In the genomic region with DNA sequence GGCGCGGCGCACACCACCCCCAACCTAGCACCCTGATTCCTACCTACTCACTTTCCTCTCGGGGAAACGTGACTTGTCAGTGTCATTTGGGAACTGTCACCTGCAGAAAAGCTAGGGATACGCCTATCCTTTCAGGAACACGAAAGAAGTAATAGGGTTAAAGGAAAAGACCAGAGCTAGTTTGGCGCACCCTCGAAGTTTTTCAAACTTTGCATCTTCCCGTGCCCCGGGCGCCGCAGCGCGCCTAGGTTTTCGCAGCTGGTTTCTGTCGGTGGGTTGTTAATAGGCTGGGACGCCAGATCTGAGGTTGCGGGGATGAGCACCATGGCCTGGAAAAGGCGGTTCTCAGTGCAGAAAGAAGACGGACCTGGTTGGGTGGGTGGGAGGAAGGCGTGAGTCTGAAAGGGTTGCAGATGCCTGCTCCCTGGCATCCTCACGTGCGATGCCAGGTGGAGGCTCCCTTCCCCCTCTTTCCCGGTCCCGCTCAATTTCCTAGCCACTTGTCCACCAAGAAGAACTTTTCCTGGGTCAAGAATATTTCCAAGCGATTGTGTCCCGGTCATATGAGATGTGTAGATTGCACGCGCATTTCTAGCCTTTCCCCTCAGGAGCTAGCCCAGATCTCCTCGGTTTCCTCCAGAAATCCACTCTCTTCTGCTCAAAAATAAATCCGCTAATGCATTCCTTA, we compare ENCODE assay signal across 12 cellular contexts. TPM values are rescaled to one million over a fixed set of nuclear protein-coding genes. Genes with fewer than 3 reads are reported as not detected.
A peak's percentile ranks its signal among the peaks of the same experiment; 100 is the strongest.
DNase-seq lines count a peak whose midpoint lies in the region; ATAC-seq, FAIRE-seq and TF ChIP-seq lines count a peak whose summit lies in the region.
"Had no signal": no experiment of that assay in that cellular context is flagged by ENCODE, and none has a peak within 500 bp of the region (broad histone marks: within the 10 kb centered on the region; RNA-seq: fewer than 3 reads in every experiment).

No MANE protein-coding gene starts in this region.

- no peak overlapping the region for H2AFZ ChIP-seq in mammary epithelial cell (ENCODE audit: low read depth, low read length)
- H2AFZ ChIP-seq in neural cell (ENCODE audit: low read depth, low read length) = no peak overlapping the region

- H3K9ac ChIP-seq in mammary epithelial cell (ENCODE audit: insufficient read depth, low read length) = no peak overlapping the region
- no peak overlapping the region for H3K9ac ChIP-seq in neural cell (ENCODE audit: low read length)
- H3K9ac ChIP-seq: KMS-11 had no signal

- in situ Hi-C loops in mammary epithelial cell (cut with MboI; ENCODE audit: low sequenced_read_pairs in 2 of 2) = no loop called here

- no peaks in the 10 kb centered on the region for H3K9me2 ChIP-seq in neural cell (ENCODE audit: insufficient read depth, low read length)

- no peak overlapping the region for H3K27ac Mint-ChIP-seq in CD8-positive, alpha-beta T cell
- H3K27ac Mint-ChIP-seq: activated CD4-positive, alpha-beta T cell treated with anti-CD3 and anti-CD28 coated beads for 36 hours; memory B cell had no signal

- POLR2A ChIA-PET in CD8-positive, alpha-beta T cell (lab: Charles Lee) = no interaction called here

- no peaks in the 10 kb centered on the region for H3K9me3 ChIP-seq in breast epithelium
- no peaks in the 10 kb centered on the region for H3K9me3 ChIP-seq in mammary epithelial cell (replicated peaks; ENCODE audit: insufficient read depth, low read length)
- H3K9me3 ChIP-seq in neural cell (ENCODE audit: low read length) = no peaks in the 10 kb centered on the region
- no peaks in the 10 kb centered on the region for H3K9me3 ChIP-seq in aorta (ENCODE audit: control insufficient read depth, low read length)
- H3K9me3 ChIP-seq in CD8-positive, alpha-beta T cell (ENCODE audit: low read length) = no peaks in the 10 kb centered on the region

- H3K4me3 ChIP-seq in breast epithelium (peak overlapping the region; percentile 46 to 78 (median 60)), mammary epithelial cell (replicated peaks in 1 of 3; ENCODE audit: insufficient read depth in 1 of 3, low read depth in 2 of 3, low read length in 3 of 3) (no peak overlapping the region), fibroblast of pulmonary artery (replicated peaks; ENCODE audit: low read depth, low read length) (peak overlapping the region; percentile 34), neural cell (ENCODE audit: low read length) (peak overlapping the region; percentile 14), aorta (ENCODE audit: low read length in 2 of 2) (peak overlapping the region; percentile 3 to 41)
- H3K4me3 ChIP-seq in CD8-positive, alpha-beta T cell (ENCODE audit: low read depth, low read length) = no peak overlapping the region

- CTCF ChIA-PET in mammary epithelial cell (lab: Charles Lee; ENCODE audit: low non-redundant PET) = no interaction called here
- CTCF ChIA-PET in CD8-positive, alpha-beta T cell (lab: Charles Lee) = no interaction called here

- H3K27ac ChIP-seq in breast epithelium (peak overlapping the region; percentile 68 to 94), mammary epithelial cell (ENCODE audit: insufficient read depth, low read depth, low read length) (no peak overlapping the region), neural cell (ENCODE audit: low read length) (no peak overlapping the region), aorta (ENCODE audit: low read depth in 1 of 2, low read length in 2 of 2) (no peak overlapping the region)
- no peak overlapping the region for H3K27ac ChIP-seq in CD8-positive, alpha-beta T cell (ENCODE audit: low read depth, low read length)
- H3K27ac ChIP-seq: KMS-11 had no signal

- no peak overlapping the region for H3K4me3 Mint-ChIP-seq in CD8-positive, alpha-beta T cell
- H3K4me3 Mint-ChIP-seq: activated CD4-positive, alpha-beta T cell treated with anti-CD3 and anti-CD28 coated beads for 36 hours; central memory CD8-positive, alpha-beta T cell; memory B cell had no signal

- no peaks in the 10 kb centered on the region for H3K36me3 Mint-ChIP-seq in CD8-positive, alpha-beta T cell
- H3K36me3 Mint-ChIP-seq: memory B cell had no signal

- peaks cover 31% of the 10 kb centered on the region for H3K27me3 Mint-ChIP-seq in CD8-positive, alpha-beta T cell (ENCODE audit: low read depth)

- no peaks in the 10 kb centered on the region for H3K4me1 Mint-ChIP-seq in CD8-positive, alpha-beta T cell (ENCODE audit: low read depth)
- H3K4me1 Mint-ChIP-seq: activated CD4-positive, alpha-beta T cell treated with anti-CD3 and anti-CD28 coated beads for 36 hours; central memory CD8-positive, alpha-beta T cell; memory B cell had no signal

- no peaks in the 10 kb centered on the region for H3K79me2 ChIP-seq in mammary epithelial cell (ENCODE audit: insufficient read depth, low read length)
- H3K79me2 ChIP-seq in neural cell (replicated peaks; ENCODE audit: insufficient read depth, low read length) = no peaks in the 10 kb centered on the region

- no TSS peak for BruUV-seq in mammary epithelial cell (replicated peaks; lab: Mats Ljungman, UMichigan)

- peak; percentile 33 for ATAC-seq in aorta (ENCODE audit: low FRiP score)
- no peak for ATAC-seq in CD8-positive, alpha-beta T cell
- no peak for ATAC-seq in GM18502 (IDR thresholded peaks at IDR 0.05; ENCODE audit: poor library complexity, unreplicated experiment)
- ATAC-seq: activated CD4-positive, alpha-beta T cell treated with anti-CD3 and anti-CD28 coated beads for 36 hours had no signal

- no peak for TF ChIP-seq POLR2A in breast epithelium (IDR thresholded peaks at IDR 0.05)
- TF ChIP-seq POLR2A in H54 (IDR thresholded peaks at IDR 0.05; ENCODE audit: low read depth, low read length) = no peak

- dilution Hi-C loops in mammary epithelial cell (cut with HindIII; ENCODE audit: low sequenced_read_pairs) = no loop called here

- H3K36me3 ChIP-seq in breast epithelium = no peaks in the 10 kb centered on the region
- no peaks in the 10 kb centered on the region for H3K36me3 ChIP-seq in mammary epithelial cell (ENCODE audit: insufficient read depth, low read length)
- H3K36me3 ChIP-seq in neural cell (ENCODE audit: insufficient read depth, low read length) = no peaks in the 10 kb centered on the region
- no peaks in the 10 kb centered on the region for H3K36me3 ChIP-seq in aorta (ENCODE audit: control insufficient read depth in 1 of 2, insufficient read depth in 2 of 2, low read length in 1 of 2)
- H3K36me3 ChIP-seq in CD8-positive, alpha-beta T cell (ENCODE audit: insufficient read depth, low read length) = no peaks in the 10 kb centered on the region

- 20% methylated on average over 26 of the region's 32 CpGs for WGBS in mammary epithelial cell (ENCODE audit: low coverage, missing lambda C conversion rate)
- 3 to 5% methylated on average over 30 to 32 of the region's 32 CpGs for WGBS in aorta, 2 donors

- DNase-seq in breast epithelium (ENCODE audit: low spot score in 2 of 2) = no peak
- DNase-seq in mammary epithelial cell = no peak
- no peak for DNase-seq in fibroblast of pulmonary artery (ENCODE audit: low read depth)
- DNase-seq in aorta = peak in 1 of 2 donors; percentile 74
- DNase-seq in H54 (ENCODE audit: insufficient read length, low spot score) = no peak
- DNase-seq in CD8-positive, alpha-beta T cell = no peak
- DNase-seq: activated CD4-positive, alpha-beta T cell treated with anti-CD3 and anti-CD28 coated beads for 36 hours had no signal

- no peaks in the 10 kb centered on the region for H3F3A ChIP-seq in neural cell (ENCODE audit: insufficient read depth, low read length, poor library complexity, severe bottlenecking)

- no peaks in the 10 kb centered on the region for H4K20me1 ChIP-seq in mammary epithelial cell (ENCODE audit: insufficient read depth, low read length)
- H4K20me1 ChIP-seq in neural cell (ENCODE audit: insufficient read depth) = no peaks in the 10 kb centered on the region

- peaks cover 2% of the 10 kb centered on the region for H3K9me3 Mint-ChIP-seq in CD8-positive, alpha-beta T cell
- H3K9me3 Mint-ChIP-seq: central memory CD8-positive, alpha-beta T cell; memory B cell had no signal

- H3K4me2 ChIP-seq in mammary epithelial cell (ENCODE audit: insufficient read depth, low read depth, low read length) (no peak overlapping the region), neural cell (ENCODE audit: low read length) (no peak overlapping the region)
- H3K4me2 ChIP-seq: KMS-11 had no signal

- FAIRE-seq in H54 (lab: Jason Lieb, UNC) = no peak

- H3K27me3 ChIP-seq in breast epithelium = peaks cover 0 to 48% of the 10 kb centered on the region in 2 donors
- H3K27me3 ChIP-seq in mammary epithelial cell (ENCODE audit: insufficient read depth, low read length) = peaks cover 25% of the 10 kb centered on the region
- H3K27me3 ChIP-seq in neural cell (ENCODE audit: insufficient read depth, low read depth, low read length) = peaks cover 67% of the 10 kb centered on the region
- H3K27me3 ChIP-seq in aorta (ENCODE audit: control insufficient read depth in 1 of 2, insufficient read depth in 2 of 2, low read length in 1 of 2) = no peaks in the 10 kb centered on the region
- H3K27me3 ChIP-seq in CD8-positive, alpha-beta T cell (ENCODE audit: insufficient read depth, low read length) = peaks cover 5% of the 10 kb centered on the region

- H3K4me1 ChIP-seq in breast epithelium (peaks cover 0 to 3% of the 10 kb centered on the region in 2 donors), mammary epithelial cell (ENCODE audit: insufficient read depth, low read length) (no peaks in the 10 kb centered on the region), aorta (ENCODE audit: control insufficient read depth in 1 of 2, insufficient read depth in 2 of 2, low read length in 2 of 2) (no peaks in the 10 kb centered on the region)
- no peaks in the 10 kb centered on the region for H3K4me1 ChIP-seq in CD8-positive, alpha-beta T cell (ENCODE audit: insufficient read depth, low read length)

- TF ChIP-seq CTCF in breast epithelium (IDR thresholded peaks at IDR 0.05) = no peak
- no peak for TF ChIP-seq CTCF in mammary epithelial cell (conservative IDR thresholded peaks at IDR 0.05 in 1 of 2, IDR thresholded peaks at IDR 0.05 in 1 of 2; ENCODE audit: extremely low read depth in 1 of 2, insufficient read depth in 1 of 2, low read depth in 1 of 2, low read length in 2 of 2)
- TF ChIP-seq CTCF in fibroblast of pulmonary artery (IDR thresholded peaks at IDR 0.05; ENCODE audit: low read length, missing control alignments) = no peak
- TF ChIP-seq CTCF in neural cell (IDR thresholded peaks at IDR 0.05; ENCODE audit: poor library complexity, severe bottlenecking) = no peak
- no peak for TF ChIP-seq CTCF in CD8-positive, alpha-beta T cell (IDR thresholded peaks at IDR 0.05)

- no peak for TF ChIP-seq EP300 in neural cell (conservative IDR thresholded peaks at IDR 0.05; ENCODE audit: poor library complexity, severe bottlenecking)

- intact Hi-C loops in breast epithelium (cut with DNase I; ENCODE audit: low total_unique reads) (loop anchor here (10.0 kb wide), 1 partner anchor 378 kb away; no protein-coding TSS in a partner anchor), mammary epithelial cell (cut with micrococcal nuclease) (no loop called here), aorta (cut with DNase I) (no loop called here)
- intact Hi-C loops in CD8-positive, alpha-beta T cell (cut with DNase I, micrococcal nuclease) = no loop called here

- no peak for TF ChIP-seq RAD21 in neural cell (conservative IDR thresholded peaks at IDR 0.05)

RNA-seq across cellular contexts. Expression of gene MEOX2, which starts 0.6 kb away (rescaled TPM):
- total RNA-seq in breast epithelium (10 to 100 TPM in 2 of 3 donors, 1 to 10 TPM in 1; 6.4 to 19.7 (median 14.2) TPM), mammary epithelial cell (not detected), aorta (10 to 100 TPM; 14.4 to 35.9 TPM)
- polyA plus RNA-seq in mammary epithelial cell (not detected), neural cell (not detected in 2 replicates), aorta (1 to 10 TPM; 3.5 to 5.4 TPM)
- polyA minus RNA-seq in mammary epithelial cell (not detected), neural cell (not detected in 2 replicates)
- total RNA-seq in CD8-positive, alpha-beta T cell = not detected
- total RNA-seq: activated CD4-positive, alpha-beta T cell treated with anti-CD3 and anti-CD28 coated beads for 36 hours had no signal

Comparison
In these comparisons a context has a peak if more than half of its experiments do, and no peak if none do; other contexts are left out.
1. H3K27ac ChIP-seq: peak in breast epithelium (2 of 2); none in mammary epithelial cell (single experiment), neural cell (single experiment), aorta (0 of 2) and CD8-positive, alpha-beta T cell (single experiment).
2. H3K4me3 ChIP-seq: peak in breast epithelium (3 of 3), fibroblast of pulmonary artery (single experiment), neural cell (single experiment) and aorta (2 of 2); none in mammary epithelial cell (0 of 3) and CD8-positive, alpha-beta T cell (single experiment).
3. RNA of gene MEOX2, which starts 0.6 kb away (total RNA-seq): 14.4 to 35.9 TPM in aorta and 6.4 to 19.7 TPM in breast epithelium; not detected in mammary epithelial cell and not detected in CD8-positive, alpha-beta T cell; every median in the first group is over 4 times any median in the second.